In genomic region chr6:55913213-55914195, GRCh38 we compare ENCODE assay signal across 14 cellular contexts. TPM values are rescaled to one million over a fixed set of nuclear protein-coding genes. Genes with fewer than 3 reads are reported as not detected.
DNase-seq lines count a peak whose midpoint lies in the region; ATAC-seq, FAIRE-seq and TF ChIP-seq lines count a peak whose summit lies in the region.
"Had no signal": no experiment of that assay in that cellular context is flagged by ENCODE, and none has a peak within 500 bp of the region (broad histone marks: within the 10 kb centered on the region; RNA-seq: fewer than 3 reads in every experiment).

No MANE protein-coding gene starts in this region.

- no peak overlapping the region for H3K4me2 ChIP-seq in HepG2 (ENCODE audit: low read depth, low read length)

- no peaks in the 10 kb centered on the region for H3K9me3 Mint-ChIP-seq in activated CD4-positive, alpha-beta T cell treated with anti-CD3 and anti-CD28 coated beads, Interleukin-2, amount 10 ng/mL, durations not matched to agents 24 days and 14 days
- H3K9me3 Mint-ChIP-seq: CD4-positive, alpha-beta T cell had no signal

- no peak overlapping the region for H3K4me3 Mint-ChIP-seq in activated CD4-positive, alpha-beta T cell treated with anti-CD3 and anti-CD28 coated beads, Interleukin-2, amount 10 ng/mL, durations not matched to agents 24 days and 14 days
- H3K4me3 Mint-ChIP-seq: CD4-positive, alpha-beta T cell had no signal

- no peaks in the 10 kb centered on the region for H3K4me1 Mint-ChIP-seq in activated CD4-positive, alpha-beta T cell treated with anti-CD3 and anti-CD28 coated beads, Interleukin-2, amount 10 ng/mL, durations not matched to agents 24 days and 14 days

- no peaks in the 10 kb centered on the region for H3K79me2 ChIP-seq in HepG2 (ENCODE audit: insufficient read depth, low read length)

- H4K20me1 ChIP-seq in HepG2 (ENCODE audit: insufficient read depth, low read length), result no peaks in the 10 kb centered on the region

- H3K4me1 ChIP-seq in HepG2 (ENCODE audit: insufficient read depth, low read length) (no peaks in the 10 kb centered on the region), pancreas (no peaks in the 10 kb centered on the region)
- H3K4me1 ChIP-seq: esophagus squamous epithelium had no signal

- H3K27me3 ChIP-seq in HepG2 (ENCODE audit: control insufficient read depth in 1 of 2, insufficient read depth in 2 of 2, low read length in 2 of 2), result no peaks in the 10 kb centered on the region
- no peaks in the 10 kb centered on the region for H3K27me3 ChIP-seq in pancreas
- H3K27me3 ChIP-seq: esophagus squamous epithelium had no signal

- POLR2A ChIA-PET in HepG2 (lab: Yijun Ruan, JAX), result no interaction called here

- DNase-seq in NCI-H82 treated with DMSO at 0.1 percent for 48 hours (lab: John Stamatoyannopoulos, UW; ENCODE audit: unreplicated experiment) (peak; percentile 61), hepatic stellate cell (ENCODE audit: low spot score) (peak; percentile 4), HepG2 (ENCODE audit: low spot score) (no peak), NCI-H1105 treated with DMSO at 0.1 percent for 48 hours (lab: John Stamatoyannopoulos, UW) (no peak), pancreas (no peak)
- DNase-seq in activated CD4-positive, alpha-beta T cell treated with anti-CD3 and anti-CD28 coated beads, Interleukin-2, amount 10 ng/mL, durations not matched to agents 24 days and 14 days, result no peak
- DNase-seq: activated T-cell treated with anti-CD3 and anti-CD28 coated beads, Interleukin-2, amount 50 U/mL, for 48 hours; CD4-positive, alpha-beta T cell; esophagus squamous epithelium; occipital lobe; stimulated activated CD4-positive, alpha-beta T cell treated with anti-CD3 and anti-CD28 coated beads, Interleukin-4, amount 100 ng/mL, for 4 hours had no signal

- BruUV-seq in HepG2 (replicated peaks; lab: Mats Ljungman, UMichigan), result no TSS peak

- CTCF ChIA-PET in HepG2 (lab: Yijun Ruan, JAX; ENCODE audit: low intra/inter-chr PET ratio, low total read pairs), result no interaction called here

- H3K27ac ChIP-seq in HepG2 (ENCODE audit: extremely low read length, insufficient read depth, low read length) (no peak overlapping the region), pancreas (no peak overlapping the region)

- no peak overlapping the region for H2AFZ ChIP-seq in HepG2 (ENCODE audit: low read length)

- no peaks in the 10 kb centered on the region for H3K9me3 ChIP-seq in HepG2 (ENCODE audit: low read length)
- no peaks in the 10 kb centered on the region for H3K9me3 ChIP-seq in pancreas
- H3K9me3 ChIP-seq: esophagus squamous epithelium had no signal

- no peak for FAIRE-seq in HepG2 (lab: Jason Lieb, UNC)
- FAIRE-seq in pancreas (lab: Jason Lieb, UNC), result no peak

- TF ChIP-seq POLR2A in HepG2 (IDR thresholded peaks at IDR 0.05; ENCODE audit: insufficient read depth in 1 of 2, low read depth in 2 of 2, low read length in 2 of 2), result no peak

- no peak for TF ChIP-seq EP300 in HepG2 (IDR thresholded peaks at IDR 0.05; ENCODE audit: low read depth in 2 of 2, low read length in 2 of 2)
- TF ChIP-seq EP300 in HepG2 (CRISPR knock-in tag; IDR thresholded peaks at IDR 0.05; ENCODE audit: borderline replicate concordance), result no peak

- 0% methylated on average over 3 of the region's 3 CpGs for WGBS in HepG2 (ENCODE audit: low lambda C conversion rate)
- 56% methylated on average over 3 of the region's 3 CpGs for WGBS in pancreas, 2 donors

- TF ChIP-seq CTCF in HepG2 (CRISPR knock-in tag; IDR thresholded peaks at IDR 0.05) (no peak), pancreas (IDR thresholded peaks at IDR 0.05) (no peak)

- peak; percentile 75 for ATAC-seq in GM18858 (IDR thresholded peaks at IDR 0.05; ENCODE audit: unreplicated experiment)
- peak; percentile 59 for ATAC-seq in HG02870 (IDR thresholded peaks at IDR 0.05; ENCODE audit: unreplicated experiment)
- ATAC-seq in HepG2, result no peak
- no peak for ATAC-seq in pancreas
- ATAC-seq: left lobe of liver had no signal

- no peak overlapping the region for H3K4me3 ChIP-seq in HepG2 (replicated peaks in 1 of 3; ENCODE audit: insufficient read depth in 1 of 3, low read depth in 2 of 3, low read length in 3 of 3)
- H3K4me3 ChIP-seq in pancreas, result no peak overlapping the region
- H3K4me3 ChIP-seq: esophagus squamous epithelium had no signal

- TF ChIP-seq RAD21 in HepG2 (CRISPR knock-in tag; IDR thresholded peaks at IDR 0.05), result no peak

- intact Hi-C loops in HepG2 (cut with micrococcal nuclease; ENCODE audit: unreplicated experiment) (no loop called here), pancreas (cut with DNase I) (no loop called here)
- intact Hi-C loops in activated CD4-positive, alpha-beta T cell treated with anti-CD3 and anti-CD28 coated beads, Interleukin-2, amount 10 ng/mL, durations not matched to agents 24 days and 14 days (cut with micrococcal nuclease), result no loop called here

- no peak overlapping the region for H3K9ac ChIP-seq in HepG2 (ENCODE audit: insufficient read depth, low read depth, low read length)

- H3K36me3 ChIP-seq in HepG2 (replicated peaks in 1 of 2; ENCODE audit: control insufficient read depth in 1 of 2, insufficient read depth in 2 of 2, low read length in 2 of 2) (no peaks in the 10 kb centered on the region), pancreas (no peaks in the 10 kb centered on the region)
- H3K36me3 ChIP-seq: esophagus squamous epithelium had no signal

- in situ Hi-C loops in HepG2 (cut with HindIII; ENCODE audit: extremely low pct_ligation_motif_present, low pct_unique_long_range_greater_than_20kb), result no loop called here

- no peaks in the 10 kb centered on the region for H3K36me3 Mint-ChIP-seq in activated CD4-positive, alpha-beta T cell treated with anti-CD3 and anti-CD28 coated beads, Interleukin-2, amount 10 ng/mL, durations not matched to agents 24 days and 14 days (ENCODE audit: low read depth)

- no peak overlapping the region for H3K27ac Mint-ChIP-seq in activated CD4-positive, alpha-beta T cell treated with anti-CD3 and anti-CD28 coated beads, Interleukin-2, amount 10 ng/mL, durations not matched to agents 24 days and 14 days
- H3K27ac Mint-ChIP-seq: CD4-positive, alpha-beta T cell had no signal

- no peaks in the 10 kb centered on the region for H3K27me3 Mint-ChIP-seq in activated CD4-positive, alpha-beta T cell treated with anti-CD3 and anti-CD28 coated beads, Interleukin-2, amount 10 ng/mL, durations not matched to agents 24 days and 14 days
- H3K27me3 Mint-ChIP-seq: CD4-positive, alpha-beta T cell had no signal

TF ChIP-seq in HepG2, 621 proteins besides CTCF, POLR2A, EP300 and RAD21:
- TF ChIP-seq ZNF432 (CRISPR knock-in tag; IDR thresholded peaks at IDR 0.05; ENCODE audit: borderline replicate concordance), result no peak

RNA-seq across cellular contexts. Expression of gene BMP5, which starts 38.1 kb away (rescaled TPM):
- total RNA-seq in HepG2 (2016; rRNA removed; fragmentation: Illumina TruSeq; extraction: Trizol), result not detected in 2 replicates
- total RNA-seq in HepG2 (2016; cell fraction: cytosol; rRNA removed; fragmentation: Illumina TruSeq; extraction: Trizol; ENCODE audit: low read depth), result not detected in 2 replicates
- not detected in 2 replicates for total RNA-seq in HepG2 (2016; cell fraction: insoluble cytoplasmic fraction; rRNA removed; fragmentation: Illumina TruSeq; extraction: Trizol)
- not detected in 2 replicates for total RNA-seq in HepG2 (2016; cell fraction: membrane; rRNA removed; fragmentation: Illumina TruSeq; extraction: Trizol)
- total RNA-seq in HepG2 (2016; cell fraction: nucleus; rRNA removed; fragmentation: Illumina TruSeq; extraction: Trizol), result not detected in 2 replicates
- not detected in 2 replicates for polyA plus RNA-seq in HepG2 (2011; rRNA removed)
- not detected in 2 replicates for polyA plus RNA-seq in HepG2 (2011; cell fraction: cytosol; rRNA removed)
- polyA plus RNA-seq in HepG2 (2011; cell fraction: nucleus; rRNA removed), result not detected in 2 replicates
- polyA plus RNA-seq in HepG2 (2012), result not detected in 2 replicates
- not detected in 2 replicates for polyA plus RNA-seq in HepG2 (2016; cell fraction: cytosol; fragmentation: Illumina TruSeq; extraction: Trizol; ENCODE audit: low read depth)
- polyA plus RNA-seq in HepG2 (2016; cell fraction: insoluble cytoplasmic fraction; fragmentation: Illumina TruSeq; extraction: Trizol; ENCODE audit: low read depth), result not detected in 2 replicates
- not detected in 2 replicates for polyA plus RNA-seq in HepG2 (2016; cell fraction: membrane; fragmentation: Illumina TruSeq; extraction: Trizol; ENCODE audit: low read depth)
- polyA plus RNA-seq in HepG2 (2016; cell fraction: nucleus; fragmentation: Illumina TruSeq; extraction: Trizol; ENCODE audit: insufficient read depth, low read depth), result not detected in 2 replicates
- 21.4 TPM in 1 of 2 replicates, not detected in the other for polyA minus RNA-seq in HepG2 (2011; rRNA and poly(A)+ RNA removed; ENCODE audit: low replicate concordance)
- polyA minus RNA-seq in HepG2 (2011; cell fraction: cytosol; rRNA and poly(A)+ RNA removed), result 0.10 and 0.18 TPM in 2 replicates
- 0.39 TPM in 1 of 2 replicates, not detected in the other for polyA minus RNA-seq in HepG2 (2011; cell fraction: nucleus; rRNA and poly(A)+ RNA removed)
- not detected in 2 replicates for total RNA-seq in activated CD4-positive, alpha-beta T cell treated with anti-CD3 and anti-CD28 coated beads, Interleukin-2, amount 10 ng/mL, durations not matched to agents 24 days and 14 days
- 1 to 10 TPM in 2 of 6 donors, under 1 TPM in 4; 0.32 to 1.3 (median 0.67) TPM for total RNA-seq in pancreas
- polyA plus RNA-seq in pancreas, result 1 to 10 TPM; 1.2 to 6.2 TPM
- total RNA-seq: CD4-positive, alpha-beta T cell had no signal

Comparison
In these comparisons a context has a peak if more than half of its experiments do, and no peak if none do; other contexts are left out.
1. ATAC-seq: peak in GM18858 (single experiment) and HG02870 (single experiment); none in HepG2 (single experiment) and pancreas (0 of 4).
2. DNase-seq: peak in NCI-H82 treated with DMSO at 0.1 percent for 48 hours (single experiment) and hepatic stellate cell (single experiment); none in HepG2 (single experiment), NCI-H1105 treated with DMSO at 0.1 percent for 48 hours (single experiment), activated CD4-positive, alpha-beta T cell treated with anti-CD3 and anti-CD28 coated beads, Interleukin-2, amount 10 ng/mL, durations not matched to agents 24 days and 14 days (single experiment) and pancreas (0 of 6).